Comparison of ENCODE assay signal across 8 cellular contexts in genomic region chr10:74738985-74739567, GRCh38.
DNase-seq lines count a peak whose midpoint lies in the region; ATAC-seq and TF ChIP-seq lines count a peak whose summit lies in the region.

No MANE protein-coding gene starts in this region.

- no peaks in the 10 kb centered on the region for H3K36me3 Mint-ChIP-seq in stimulated activated memory B cell treated with anti-CD40 and anti-IgM and Interleukin-4, amounts not matched to agents 10 μg/mL and 1 μg/mL and 100 μg/mL, for 72 hours

- H3K9me3 Mint-ChIP-seq in stimulated activated memory B cell treated with anti-CD40 and anti-IgM and Interleukin-4, amounts not matched to agents 10 μg/mL and 1 μg/mL and 100 μg/mL, for 72 hours = no peaks in the 10 kb centered on the region

- peak overlapping the region; percentile 60 for H3K4me3 Mint-ChIP-seq in stimulated activated memory B cell treated with anti-CD40 and anti-IgM and Interleukin-4, amounts not matched to agents 10 μg/mL and 1 μg/mL and 100 μg/mL, for 72 hours

- no peak overlapping the region for H3K4me3 ChIP-seq in A673 (ENCODE audit: low read depth, low read length, poor library complexity, severe bottlenecking)
- H3K4me3 ChIP-seq in PC-3 (ENCODE audit: low read length) = no peak overlapping the region

- H3K4me1 Mint-ChIP-seq in stimulated activated memory B cell treated with anti-CD40 and anti-IgM and Interleukin-4, amounts not matched to agents 10 μg/mL and 1 μg/mL and 100 μg/mL, for 72 hours = peaks cover 26% of the 10 kb centered on the region

- no peak overlapping the region for H2AFZ ChIP-seq in PC-3 (ENCODE audit: low read length)

- no peak overlapping the region for H3K4me2 ChIP-seq in PC-3 (ENCODE audit: low read length)

- no peaks in the 10 kb centered on the region for H3K27me3 Mint-ChIP-seq in stimulated activated memory B cell treated with anti-CD40 and anti-IgM and Interleukin-4, amounts not matched to agents 10 μg/mL and 1 μg/mL and 100 μg/mL, for 72 hours

- peak; percentile 39; the same call in 1 of the 2 replicates for TF ChIP-seq CTCF in A673 (conservative IDR thresholded peaks at IDR 0.05; ENCODE audit: low read depth, low read length)
- TF ChIP-seq CTCF in PC-3 (conservative IDR thresholded peaks at IDR 0.05; ENCODE audit: low read depth, low read length) = peak; percentile 85

- H3K9me3 ChIP-seq in A673 (ENCODE audit: low read depth, low read length, poor library complexity, severe bottlenecking) (no peaks in the 10 kb centered on the region), PC-3 (ENCODE audit: low read length) (no peaks in the 10 kb centered on the region)

- no peak for DNase-seq in A673 (ENCODE audit: low spot score)
- DNase-seq in PC-3 = peak; percentile 71
- DNase-seq in erythroblast (lab: John Stamatoyannopoulos, UW) = peak; percentile 26 to 55
- no peak for DNase-seq in NCI-H1417 treated with DMSO at 0.1 percent for 48 hours (lab: John Stamatoyannopoulos, UW)
- DNase-seq in kidney glomerular epithelial cell (lab: John Stamatoyannopoulos, UW) = no peak

- H3K27me3 ChIP-seq in A673 (replicated peaks; ENCODE audit: insufficient read depth, low read depth, low read length, poor library complexity) (no peaks in the 10 kb centered on the region), PC-3 (ENCODE audit: low read length) (no peaks in the 10 kb centered on the region)

- H3K36me3 ChIP-seq in A673 (ENCODE audit: insufficient read depth, low read length, poor library complexity, severe bottlenecking) (no peaks in the 10 kb centered on the region), PC-3 (ENCODE audit: low read depth, low read length) (no peaks in the 10 kb centered on the region)

- H3K27ac Mint-ChIP-seq in stimulated activated memory B cell treated with anti-CD40 and anti-IgM and Interleukin-4, amounts not matched to agents 10 μg/mL and 1 μg/mL and 100 μg/mL, for 72 hours = peak overlapping the region; percentile 89

- CTCF ChIA-PET in A673 (lab: Charles Lee) (no interaction called here), PC-3 (lab: Charles Lee) (no interaction called here)

- no peak overlapping the region for H3K27ac ChIP-seq in A673 (ENCODE audit: low read depth, low read length, poor library complexity, severe bottlenecking)
- H3K27ac ChIP-seq in PC-3 (ENCODE audit: low read length) = no peak overlapping the region

- ATAC-seq in GM18508 (IDR thresholded peaks at IDR 0.05; ENCODE audit: insufficient read depth, unreplicated experiment) (peak; percentile 57), HG02938 (IDR thresholded peaks at IDR 0.05; ENCODE audit: unreplicated experiment) (peak; percentile 81), PC-3 (peak; percentile 64)
- ATAC-seq in stimulated activated memory B cell treated with anti-CD40 and anti-IgM and Interleukin-4, amounts not matched to agents 10 μg/mL and 1 μg/mL and 100 μg/mL, for 72 hours = peak; percentile 86

- H3K4me1 ChIP-seq in A673 (ENCODE audit: insufficient read depth, low read length, poor library complexity, severe bottlenecking) (no peaks in the 10 kb centered on the region), PC-3 (ENCODE audit: insufficient read depth, low read length) (peaks cover 10% of the 10 kb centered on the region)

- no TSS peak for BruUV-seq in A673 (replicated peaks; lab: Mats Ljungman, UMichigan)
- no TSS peak for BruUV-seq in PC-3 (replicated peaks; lab: Mats Ljungman, UMichigan)

- H4K20me1 ChIP-seq in PC-3 (ENCODE audit: low read length) = no peaks in the 10 kb centered on the region

- POLR2A ChIA-PET in A673 (lab: Charles Lee; ENCODE audit: low non-redundant PET) (no interaction called here), PC-3 (lab: Charles Lee; ENCODE audit: unreplicated experiment) (no interaction called here)

- TF ChIP-seq POLR2A in erythroblast (IDR thresholded peaks at IDR 0.05; ENCODE audit: low read length) = no peak

- intact Hi-C loops in A673 (cut with micrococcal nuclease; ENCODE audit: unreplicated experiment) = loop anchor here (10.0 kb wide), 1 partner anchor 286 kb away; no protein-coding TSS in a partner anchor
- intact Hi-C loops in PC-3 (cut with micrococcal nuclease) = loop anchor here (1.0 to 5.0 kb wide), 4 partner anchors 83 to 477 kb away; no protein-coding TSS in a partner anchor

- H3F3A ChIP-seq in PC-3 (ENCODE audit: low read length, unreplicated experiment) = peaks cover 9% of the 10 kb centered on the region

- H3K9me2 ChIP-seq in PC-3 (replicated peaks; ENCODE audit: low read length) = no peaks in the 10 kb centered on the region

- no peak overlapping the region for H3K9ac ChIP-seq in PC-3 (ENCODE audit: low read length)

- H3K79me2 ChIP-seq in PC-3 (ENCODE audit: low read length) = no peaks in the 10 kb centered on the region

Comparison
In these comparisons a context has a peak if more than half of its experiments do, and no peak if none do; other contexts are left out.
1. DNase-seq: peak in PC-3 (single experiment) and erythroblast (2 of 2); none in A673 (single experiment), NCI-H1417 treated with DMSO at 0.1 percent for 48 hours (single experiment) and kidney glomerular epithelial cell (single experiment).
2. Peak in every context shown above with its lines, with median percentiles within 50 percentile points of each other: ATAC-seq.